ENCODE assay signal across 8 cellular contexts in genomic region chr2:60756097-60757087, GRCh38. TPM values are rescaled to one million over a fixed set of nuclear protein-coding genes. Genes with fewer than 3 reads are reported as not detected.
DNase-seq lines count a peak whose midpoint lies in the region; ATAC-seq and TF ChIP-seq lines count a peak whose summit lies in the region.

Gene PAPOLG (plus strand): TSS chr2:60756268. CDS start chr2:60756479, 211 bp downstream.

- H3K4me3 Mint-ChIP-seq in activated T-helper 1 cell treated with anti-CD3 and anti-CD28 coated beads, Interleukin-12 subunit alpha, Interleukin-12 subunit beta, Interleukin-2, Interleukin-4 antibody, amounts not matched to agents 30 ng/mL and 10 ng/mL and 1 ng/mL, durations not matched to agents 14 hours and 24 hours and 36 hours, result peak within 1 kb of the TSS; percentile 99
- H3K4me3 Mint-ChIP-seq in naive thymus-derived CD8-positive, alpha-beta T cell, result peak within 1 kb of the TSS; percentile 93 to 100 (median 100)

- DNase-seq in DND-41 (peak; percentile 97), GM23248 (peak; percentile 100), Kasumi-1 (lab: John Stamatoyannopoulos, UW) (peak; percentile 83 to 93), RPMI7951 (ENCODE audit: low read depth) (peak; percentile 92), fibroblast of lung (ENCODE audit: low read depth in 2 of 2) (peak; percentile 87 to 88)
- peak; percentile 94 for DNase-seq in activated T-helper 1 cell treated with anti-CD3 and anti-CD28 coated beads, Interleukin-12 subunit alpha, Interleukin-12 subunit beta, Interleukin-2, Interleukin-4 antibody, amounts not matched to agents 30 ng/mL and 10 ng/mL and 1 ng/mL, durations not matched to agents 14 hours and 24 hours and 36 hours (ENCODE audit: low spot score)
- DNase-seq in naive thymus-derived CD8-positive, alpha-beta T cell, result peak; percentile 90 to 97 (median 95)
- DNase-seq in stimulated activated naive CD4-positive, alpha-beta T cell (lab: John Stamatoyannopoulos, UW), result peak; percentile 87 to 96 (median 92)

- peak; percentile 98 for ATAC-seq in DND-41 (ENCODE audit: insufficient read depth, low read depth)
- peak; percentile 96 to 98 for ATAC-seq in naive thymus-derived CD8-positive, alpha-beta T cell

- peaks cover 7% of the 10 kb centered on the region; the same call in 1 of the 2 replicates for H4K20me1 ChIP-seq in DND-41 (ENCODE audit: insufficient read depth, low read length)
- H4K20me1 ChIP-seq in GM23248 (ENCODE audit: insufficient read depth), result no peaks in the 10 kb centered on the region; the same call in 1 of the 2 replicates
- no peaks in the 10 kb centered on the region for H4K20me1 ChIP-seq in fibroblast of lung (ENCODE audit: control insufficient read depth, extremely low read depth, insufficient read depth, low read length)

- H3K9ac ChIP-seq in DND-41 (ENCODE audit: low read depth, low read length), result peak within 1 kb of the TSS; percentile 74
- peak within 1 kb of the TSS; percentile 81 for H3K9ac ChIP-seq in GM23248
- H3K9ac ChIP-seq in fibroblast of lung (ENCODE audit: insufficient read depth, low read length), result peak within 1 kb of the TSS; percentile 79

- POLR2A ChIA-PET in naive thymus-derived CD8-positive, alpha-beta T cell (lab: Charles Lee), result interaction anchor here (0.6 to 2.3 kb wide), 12 partner anchors 9 to 910 kb away, joined by 3 to 8 read pairs (median 4); partner anchors contain the start of genes PEX13, PUS10 and REL

- H3K9me2 ChIP-seq in GM23248 (ENCODE audit: insufficient read depth), result no peaks in the 10 kb centered on the region

- WGBS in GM23248 (ENCODE audit: low coverage in 1 of 2, low lambda C conversion rate in 2 of 2, missing lambda C conversion rate in 2 of 2), 2 experiments, result 1 to 3% methylated on average over 48 to 58 of the region's 58 CpGs

- H3F3A ChIP-seq in GM23248 (ENCODE audit: insufficient read depth), result no peaks in the 10 kb centered on the region

- H3K36me3 ChIP-seq in DND-41 (ENCODE audit: insufficient read depth, low read length), result peaks cover 22% of the 10 kb centered on the region
- H3K36me3 ChIP-seq in GM23248 (ENCODE audit: low read depth), result peaks cover 14% of the 10 kb centered on the region
- peaks cover 2% of the 10 kb centered on the region for H3K36me3 ChIP-seq in fibroblast of lung (ENCODE audit: control insufficient read depth, insufficient read depth, low read length)

- intact Hi-C loops in activated T-helper 1 cell treated with anti-CD3 and anti-CD28 coated beads, Interleukin-12 subunit alpha, Interleukin-12 subunit beta, Interleukin-2, Interleukin-4 antibody, amounts not matched to agents 30 ng/mL and 10 ng/mL and 1 ng/mL, durations not matched to agents 14 hours and 24 hours and 36 hours (cut with micrococcal nuclease), result loop anchor here (1.0 to 10.0 kb wide), 12 partner anchors 40 to 1949 kb away; partner anchors contain the start of genes B3GNT2, EHBP1, FAM161A and PEX13

- peak within 1 kb of the TSS; percentile 66 to 85 for H3K4me3 ChIP-seq in DND-41 (ENCODE audit: low read depth in 1 of 2, low read length in 2 of 2)
- H3K4me3 ChIP-seq in GM23248, result peak within 1 kb of the TSS; percentile 93
- peak within 1 kb of the TSS; percentile 68 to 94 (median 74) for H3K4me3 ChIP-seq in fibroblast of lung (replicated peaks in 1 of 4; ENCODE audit: control extremely low read depth in 1 of 4, insufficient read depth in 1 of 4, low read depth in 3 of 4, low read length in 4 of 4)

- in situ Hi-C loops in GM23248 (cut with MboI), result no loop called here

- H3K4me2 ChIP-seq in DND-41 (ENCODE audit: insufficient read depth, low read length), result peak within 1 kb of the TSS; percentile 67
- H3K4me2 ChIP-seq in GM23248 (ENCODE audit: unreplicated experiment), result peak within 1 kb of the TSS; percentile 96
- H3K4me2 ChIP-seq in fibroblast of lung (ENCODE audit: extremely low read depth, insufficient read depth, low read length), result peak within 1 kb of the TSS; percentile 94

- H2AFZ ChIP-seq in DND-41 (ENCODE audit: low read depth, low read length), result peak within 1 kb of the TSS; percentile 97
- H2AFZ ChIP-seq in GM23248, result peak within 1 kb of the TSS; percentile 93
- peak within 1 kb of the TSS; percentile 99 for H2AFZ ChIP-seq in fibroblast of lung (ENCODE audit: low read length)

- no peaks in the 10 kb centered on the region for H3K9me3 Mint-ChIP-seq in activated T-helper 1 cell treated with anti-CD3 and anti-CD28 coated beads, Interleukin-12 subunit alpha, Interleukin-12 subunit beta, Interleukin-2, Interleukin-4 antibody, amounts not matched to agents 30 ng/mL and 10 ng/mL and 1 ng/mL, durations not matched to agents 14 hours and 24 hours and 36 hours
- H3K9me3 Mint-ChIP-seq in naive thymus-derived CD8-positive, alpha-beta T cell, result no peaks in the 10 kb centered on the region

- H3K79me2 ChIP-seq in DND-41 (ENCODE audit: insufficient read depth, low read length) (peaks cover 52% of the 10 kb centered on the region), GM23248 (ENCODE audit: insufficient read depth) (peaks cover 46% of the 10 kb centered on the region), fibroblast of lung (ENCODE audit: control insufficient read depth, insufficient read depth, low read length) (peaks cover 25% of the 10 kb centered on the region)

- H3K27me3 ChIP-seq in DND-41 (ENCODE audit: insufficient read depth, low read length, poor library complexity), result no peaks in the 10 kb centered on the region
- no peaks in the 10 kb centered on the region for H3K27me3 ChIP-seq in GM23248 (replicated peaks; ENCODE audit: insufficient read depth)
- no peaks in the 10 kb centered on the region for H3K27me3 ChIP-seq in fibroblast of lung (ENCODE audit: control insufficient read depth, insufficient read depth, low read length)

- peaks cover 28% of the 10 kb centered on the region for H3K4me1 ChIP-seq in DND-41 (ENCODE audit: insufficient read depth, low read length)
- H3K4me1 ChIP-seq in GM23248 (ENCODE audit: insufficient read depth), result peaks cover 9% of the 10 kb centered on the region; the same call in 1 of the 2 replicates
- H3K4me1 ChIP-seq in fibroblast of lung (ENCODE audit: control insufficient read depth, extremely low read depth, insufficient read depth, low read length), result no peaks in the 10 kb centered on the region

- peak within 1 kb of the TSS; percentile 99 for H3K27ac Mint-ChIP-seq in activated T-helper 1 cell treated with anti-CD3 and anti-CD28 coated beads, Interleukin-12 subunit alpha, Interleukin-12 subunit beta, Interleukin-2, Interleukin-4 antibody, amounts not matched to agents 30 ng/mL and 10 ng/mL and 1 ng/mL, durations not matched to agents 14 hours and 24 hours and 36 hours
- peak within 1 kb of the TSS; percentile 98 to 100 (median 99) for H3K27ac Mint-ChIP-seq in naive thymus-derived CD8-positive, alpha-beta T cell

- H3K27ac ChIP-seq in DND-41 (ENCODE audit: low read length) (peak within 1 kb of the TSS; percentile 94), GM23248 (peak within 1 kb of the TSS; percentile 74), fibroblast of lung (ENCODE audit: insufficient read depth, low read length) (peak within 1 kb of the TSS; percentile 82)

- no peaks in the 10 kb centered on the region for H3K27me3 Mint-ChIP-seq in activated T-helper 1 cell treated with anti-CD3 and anti-CD28 coated beads, Interleukin-12 subunit alpha, Interleukin-12 subunit beta, Interleukin-2, Interleukin-4 antibody, amounts not matched to agents 30 ng/mL and 10 ng/mL and 1 ng/mL, durations not matched to agents 14 hours and 24 hours and 36 hours (ENCODE audit: insufficient read depth)
- no peaks in the 10 kb centered on the region for H3K27me3 Mint-ChIP-seq in naive thymus-derived CD8-positive, alpha-beta T cell

- H3K9me3 ChIP-seq in DND-41 (ENCODE audit: insufficient read depth, low read length, severe bottlenecking) (no peaks in the 10 kb centered on the region), GM23248 (ENCODE audit: low read depth) (no peaks in the 10 kb centered on the region), fibroblast of lung (ENCODE audit: control insufficient read depth, insufficient read depth, low read depth, low read length) (no peaks in the 10 kb centered on the region)

- peaks cover 31% of the 10 kb centered on the region for H3K4me1 Mint-ChIP-seq in activated T-helper 1 cell treated with anti-CD3 and anti-CD28 coated beads, Interleukin-12 subunit alpha, Interleukin-12 subunit beta, Interleukin-2, Interleukin-4 antibody, amounts not matched to agents 30 ng/mL and 10 ng/mL and 1 ng/mL, durations not matched to agents 14 hours and 24 hours and 36 hours (ENCODE audit: low read depth)
- peaks cover 24 to 50% (median 38%) of the 10 kb centered on the region in 4 donors for H3K4me1 Mint-ChIP-seq in naive thymus-derived CD8-positive, alpha-beta T cell

- H3K36me3 Mint-ChIP-seq in activated T-helper 1 cell treated with anti-CD3 and anti-CD28 coated beads, Interleukin-12 subunit alpha, Interleukin-12 subunit beta, Interleukin-2, Interleukin-4 antibody, amounts not matched to agents 30 ng/mL and 10 ng/mL and 1 ng/mL, durations not matched to agents 14 hours and 24 hours and 36 hours (ENCODE audit: low read depth), result peaks cover 14% of the 10 kb centered on the region
- peaks cover 9 to 19% (median 16%) of the 10 kb centered on the region in 3 donors for H3K36me3 Mint-ChIP-seq in naive thymus-derived CD8-positive, alpha-beta T cell

- TF ChIP-seq CTCF in DND-41 (IDR thresholded peaks at IDR 0.05; ENCODE audit: borderline replicate concordance, extremely low read depth, low read length, poor library complexity, severe bottlenecking), result no peak
- no peak for TF ChIP-seq CTCF in fibroblast of lung (conservative IDR thresholded peaks at IDR 0.05 in 1 of 2, IDR thresholded peaks at IDR 0.05 in 1 of 2; ENCODE audit: low read depth in 1 of 2, low read length in 2 of 2)

RNA-seq across cellular contexts. Expression of gene PAPOLG, which starts in this region (rescaled TPM):
- total RNA-seq in GM23248 (2014; rRNA removed; shearing (Covaris generic)), result 10.9 and 11.4 TPM in 2 replicates
- polyA plus RNA-seq in GM23248 (2016; fragmentation: Nextera tagmentation; extraction: Ambion mirVana) (6.9 and 8.2 TPM in 2 replicates), fibroblast of lung (9.1 and 11.9 TPM in 2 replicates)
- 14.7 and 14.8 TPM in 2 replicates for total RNA-seq in RPMI7951 (2014; rRNA removed; shearing (Covaris generic))
- 17.2 and 22.2 TPM in 2 replicates for total RNA-seq in activated T-helper 1 cell treated with anti-CD3 and anti-CD28 coated beads, Interleukin-12 subunit alpha, Interleukin-12 subunit beta, Interleukin-2, Interleukin-4 antibody, amounts not matched to agents 30 ng/mL and 10 ng/mL and 1 ng/mL, durations not matched to agents 14 hours and 24 hours and 36 hours
- total RNA-seq in fibroblast of lung, result 11.2 and 14.1 TPM in 2 replicates
- polyA plus RNA-seq in fibroblast of lung (2012), result 4.3 and 6.1 TPM in 2 replicates
- polyA minus RNA-seq in fibroblast of lung (ENCODE audit: low replicate concordance), result 2.1 and 3.5 TPM in 2 replicates
- 10 to 100 TPM; 37.7 to 40.6 TPM for total RNA-seq in naive thymus-derived CD8-positive, alpha-beta T cell
- polyA plus RNA-seq in naive thymus-derived CD8-positive, alpha-beta T cell, result 10 to 100 TPM; 10.1 to 15.4 (median 11.5) TPM

Comparison
In these comparisons a context has a peak if more than half of its experiments do, and no peak if none do; other contexts are left out.
1. Peak in every context shown above with its lines: DNase-seq, ATAC-seq, H3K4me3 ChIP-seq and H3K27ac ChIP-seq.